Comparison of ENCODE assay signal across 7 cellular contexts in genomic region chr4:39157520-39157919, GRCh38.
"Had no signal": no experiment of that assay in that cellular context is flagged by ENCODE, and none has a peak within 500 bp of the region (broad histone marks: within the 10 kb centered on the region; RNA-seq: fewer than 3 reads in every experiment).

No MANE protein-coding gene starts in this region.

- H3K4me3 Mint-ChIP-seq: GM23338, H9 had no signal

- ATAC-seq: GM23338 had no signal

- FAIRE-seq: H1, H54, HTR-8/SVneo had no signal

- H3K27ac Mint-ChIP-seq: GM23338, H9 had no signal

- H3K4me3 ChIP-seq: GM23338 had no signal

- H3K4me2 ChIP-seq: GM23338 had no signal

- H3K9me3 Mint-ChIP-seq: GM23338, H9 had no signal

- H2AFZ ChIP-seq: GM23338 had no signal

- DNase-seq: H9, HCEC 1CT, KBM-7 had no signal

- H3K4me1 Mint-ChIP-seq: GM23338, H9 had no signal
